Comparison of ENCODE assay signal across 33 cellular contexts in the genomic region with DNA sequence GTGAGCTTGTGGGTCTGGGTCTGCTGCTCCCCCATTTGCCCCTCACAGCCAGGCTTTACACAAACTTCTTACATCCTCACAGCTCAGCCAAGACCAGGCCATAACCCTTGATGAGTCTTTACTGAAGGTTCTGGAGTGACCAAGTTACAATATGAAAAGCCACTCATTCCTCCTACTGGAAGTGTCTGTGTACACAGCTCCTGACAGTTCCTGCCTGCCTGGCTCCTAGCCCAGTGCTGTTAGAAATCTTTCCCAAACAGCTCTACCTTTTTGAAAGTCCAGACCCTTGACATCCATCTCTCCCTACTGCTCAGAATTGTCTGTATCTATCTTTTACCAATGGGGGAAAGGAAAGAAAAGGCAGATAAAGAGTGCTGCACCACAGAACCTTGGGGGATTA.
"Had no signal": no experiment of that assay in that cellular context is flagged by ENCODE, and none has a peak within 500 bp of the region (broad histone marks: within the 10 kb centered on the region; RNA-seq: fewer than 3 reads in every experiment).

No MANE protein-coding gene starts in this region.

- H3K27ac ChIP-seq: brain microvascular endothelial cell, cardiac muscle cell, colonic mucosa, WERI-Rb-1 had no signal

- DNase-seq: activated CD4-positive, alpha-beta T cell treated with anti-CD3 and anti-CD28 coated beads for 1 hour; activated CD4-positive, alpha-beta T cell treated with anti-CD3 and anti-CD28 coated beads for 48 hours; activated CD4-positive, alpha-beta T cell treated with anti-CD3 and anti-CD28 coated beads, Interleukin-2, amount 50 U/mL, for 4 hours; activated CD4-positive, CD25-positive, alpha-beta regulatory T cell; activated CD8-positive, alpha-beta T cell treated with anti-CD3 and anti-CD28 coated beads for 36 hours; activated effector memory CD4-positive, alpha-beta T cell treated with anti-CD3 and anti-CD28 coated beads, Interleukin-2, amount 50 U/mL, for 16 hours; activated naive CD4-positive, alpha-beta T cell; activated naive CD4-positive, alpha-beta T cell treated with anti-CD3 and anti-CD28 coated beads, Interleukin-2, amount 50 U/mL, for 16 hours; activated naive CD8-positive, alpha-beta T cell treated with anti-CD3 and anti-CD28 coated beads for 36 hours; activated T-cell treated with anti-CD3 and anti-CD28 coated beads, Interleukin-2, amount 50 U/mL, for 1 hour; activated T-cell treated with anti-CD3 and anti-CD28 coated beads, Interleukin-2, amount 50 U/mL, for 72 hours; amniotic stem cell; aorta; brain microvascular endothelial cell; colonic mucosa; Kasumi-1; MM.1S; MV-4-11; NCI-H1092; NCI-H1417 treated with DMSO at 0.1 percent for 48 hours; NCI-H187 treated with DMSO at 0.1 percent for 48 hours; NCI-H226; NCI-H446 treated with DMSO at 0.1 percent for 48 hours; NCI-H524; NCI-H774; SIG-M5; T-cell; T-helper 17 cell; WERI-Rb-1 had no signal

- ATAC-seq: activated CD8-positive, alpha-beta T cell treated with anti-CD3 and anti-CD28 coated beads for 36 hours; activated T-cell treated with anti-CD3 and anti-CD28 coated beads, Interleukin-2, amount 50 U/mL, for 72 hours; activated T-helper 17 cell treated with anti-CD3 and anti-CD28 coated beads, Interleukin-2, amount 50 U/mL, for 72 hours; Panc1; SK-N-SH treated with all-trans-retinoic acid at 6 μM for 48 hours; T-cell; T-helper 17 cell had no signal

- H3K4me3 ChIP-seq: cardiac muscle cell, colonic mucosa had no signal
